1 cellular context compared by ENCODE assay signal in genomic region chr1:96538001-96538649, GRCh38.
TF ChIP-seq lines count a peak whose summit lies in the region.

No MANE protein-coding gene starts in this region.

TF ChIP-seq in GM23338, 12 proteins besides CTCF, POLR2A, EP300 and RAD21 (continued from another document):
- TF ChIP-seq, protein P1, sequence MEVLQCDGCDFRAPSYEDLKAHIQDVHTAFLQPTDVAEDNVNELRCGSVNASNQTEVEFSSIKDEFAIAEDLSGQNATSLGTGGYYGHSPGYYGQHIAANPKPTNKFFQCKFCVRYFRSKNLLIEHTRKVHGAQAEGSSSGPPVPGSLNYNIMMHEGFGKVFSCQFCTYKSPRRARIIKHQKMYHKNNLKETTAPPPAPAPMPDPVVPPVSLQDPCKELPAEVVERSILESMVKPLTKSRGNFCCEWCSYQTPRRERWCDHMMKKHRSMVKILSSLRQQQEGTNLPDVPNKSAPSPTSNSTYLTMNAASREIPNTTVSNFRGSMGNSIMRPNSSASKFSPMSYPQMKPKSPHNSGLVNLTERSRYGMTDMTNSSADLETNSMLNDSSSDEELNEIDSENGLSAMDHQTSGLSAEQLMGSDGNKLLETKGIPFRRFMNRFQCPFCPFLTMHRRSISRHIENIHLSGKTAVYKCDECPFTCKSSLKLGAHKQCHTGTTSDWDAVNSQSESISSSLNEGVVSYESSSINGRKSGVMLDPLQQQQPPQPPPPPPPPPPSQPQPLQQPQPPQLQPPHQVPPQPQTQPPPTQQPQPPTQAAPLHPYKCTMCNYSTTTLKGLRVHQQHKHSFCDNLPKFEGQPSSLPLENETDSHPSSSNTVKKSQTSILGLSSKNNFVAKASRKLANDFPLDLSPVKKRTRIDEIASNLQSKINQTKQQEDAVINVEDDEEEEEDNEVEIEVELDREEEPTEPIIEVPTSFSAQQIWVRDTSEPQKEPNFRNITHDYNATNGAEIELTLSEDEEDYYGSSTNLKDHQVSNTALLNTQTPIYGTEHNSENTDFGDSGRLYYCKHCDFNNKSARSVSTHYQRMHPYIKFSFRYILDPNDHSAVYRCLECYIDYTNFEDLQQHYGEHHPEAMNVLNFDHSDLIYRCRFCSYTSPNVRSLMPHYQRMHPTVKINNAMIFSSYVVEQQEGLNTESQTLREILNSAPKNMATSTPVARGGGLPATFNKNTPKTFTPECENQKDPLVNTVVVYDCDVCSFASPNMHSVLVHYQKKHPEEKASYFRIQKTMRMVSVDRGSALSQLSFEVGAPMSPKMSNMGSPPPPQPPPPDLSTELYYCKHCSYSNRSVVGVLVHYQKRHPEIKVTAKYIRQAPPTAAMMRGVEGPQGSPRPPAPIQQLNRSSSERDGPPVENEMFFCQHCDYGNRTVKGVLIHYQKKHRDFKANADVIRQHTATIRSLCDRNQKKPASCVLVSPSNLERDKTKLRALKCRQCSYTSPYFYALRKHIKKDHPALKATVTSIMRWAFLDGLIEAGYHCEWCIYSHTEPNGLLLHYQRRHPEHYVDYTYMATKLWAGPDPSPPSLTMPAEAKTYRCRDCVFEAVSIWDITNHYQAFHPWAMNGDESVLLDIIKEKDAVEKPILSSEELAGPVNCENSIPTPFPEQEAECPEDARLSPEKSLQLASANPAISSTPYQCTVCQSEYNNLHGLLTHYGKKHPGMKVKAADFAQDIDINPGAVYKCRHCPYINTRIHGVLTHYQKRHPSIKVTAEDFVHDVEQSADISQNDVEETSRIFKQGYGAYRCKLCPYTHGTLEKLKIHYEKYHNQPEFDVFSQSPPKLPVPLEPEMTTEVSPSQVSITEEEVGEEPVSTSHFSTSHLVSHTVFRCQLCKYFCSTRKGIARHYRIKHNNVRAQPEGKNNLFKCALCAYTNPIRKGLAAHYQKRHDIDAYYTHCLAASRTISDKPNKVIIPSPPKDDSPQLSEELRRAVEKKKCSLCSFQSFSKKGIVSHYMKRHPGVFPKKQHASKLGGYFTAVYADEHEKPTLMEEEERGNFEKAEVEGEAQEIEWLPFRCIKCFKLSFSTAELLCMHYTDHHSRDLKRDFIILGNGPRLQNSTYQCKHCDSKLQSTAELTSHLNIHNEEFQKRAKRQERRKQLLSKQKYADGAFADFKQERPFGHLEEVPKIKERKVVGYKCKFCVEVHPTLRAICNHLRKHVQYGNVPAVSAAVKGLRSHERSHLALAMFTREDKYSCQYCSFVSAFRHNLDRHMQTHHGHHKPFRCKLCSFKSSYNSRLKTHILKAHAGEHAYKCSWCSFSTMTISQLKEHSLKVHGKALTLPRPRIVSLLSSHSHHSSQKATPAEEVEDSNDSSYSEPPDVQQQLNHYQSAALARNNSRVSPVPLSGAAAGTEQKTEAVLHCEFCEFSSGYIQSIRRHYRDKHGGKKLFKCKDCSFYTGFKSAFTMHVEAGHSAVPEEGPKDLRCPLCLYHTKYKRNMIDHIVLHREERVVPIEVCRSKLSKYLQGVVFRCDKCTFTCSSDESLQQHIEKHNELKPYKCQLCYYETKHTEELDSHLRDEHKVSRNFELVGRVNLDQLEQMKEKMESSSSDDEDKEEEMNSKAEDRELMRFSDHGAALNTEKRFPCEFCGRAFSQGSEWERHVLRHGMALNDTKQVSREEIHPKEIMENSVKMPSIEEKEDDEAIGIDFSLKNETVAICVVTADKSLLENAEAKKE (CRISPR knock-in tag; IDR thresholded peaks at IDR 0.05), result no peak
- TF ChIP-seq EZH2phosphoT487 (IDR thresholded peaks at IDR 0.05; ENCODE audit: unreplicated experiment), result no peak
